ENCODE assay signal across 18 cellular contexts in the genomic region with DNA sequence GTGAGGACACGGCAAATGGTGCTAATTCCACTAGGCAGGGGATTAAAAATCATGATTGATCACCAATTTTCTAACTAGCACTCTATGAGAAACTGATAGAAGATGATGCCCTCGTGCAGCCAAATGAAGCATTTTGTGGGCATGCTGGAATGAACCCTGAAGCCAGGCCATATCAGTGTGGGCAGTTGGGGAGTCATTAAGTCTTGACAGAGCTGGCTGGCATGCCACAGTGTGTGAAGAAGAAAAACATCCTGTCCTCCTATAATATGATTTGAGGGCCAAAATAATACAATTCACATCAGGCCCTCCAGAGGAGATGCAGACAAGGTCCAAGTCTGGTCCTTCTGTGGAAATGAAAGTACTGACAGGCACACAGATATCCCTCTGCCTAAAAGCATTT.
A peak's percentile ranks its signal among the peaks of the same experiment; 100 is the strongest.
DNase-seq lines count a peak whose midpoint lies in the region; TF ChIP-seq lines count a peak whose summit lies in the region.
"Had no signal": no experiment of that assay in that cellular context is flagged by ENCODE, and none has a peak within 500 bp of the region (broad histone marks: within the 10 kb centered on the region; RNA-seq: fewer than 3 reads in every experiment).

No MANE protein-coding gene starts in this region.

- H3K27me3 ChIP-seq in MG63 (no peaks in the 10 kb centered on the region), ectodermal cell (ENCODE audit: control insufficient read depth, insufficient read depth, low read length, poor library complexity, severe bottlenecking) (no peaks in the 10 kb centered on the region), osteoblast (ENCODE audit: insufficient read depth, low read length) (no peaks in the 10 kb centered on the region)

- TF ChIP-seq CTCF in osteoblast (IDR thresholded peaks at IDR 0.05; ENCODE audit: extremely low read depth, low read depth, low read length) = no peak

- peak overlapping the region; percentile 6 for H3K27ac ChIP-seq in ectodermal cell (ENCODE audit: insufficient read depth, low read depth, low read length, poor library complexity, severe bottlenecking)
- H3K27ac ChIP-seq in osteoblast (ENCODE audit: low read depth, low read length) = no peak overlapping the region
- H3K27ac ChIP-seq: HL-60, KMS-11 had no signal

- peak overlapping the region; percentile 39 for H3K4me2 ChIP-seq in osteoblast (ENCODE audit: insufficient read depth, low read length)
- H3K4me2 ChIP-seq: KMS-11 had no signal

- H3K36me3 ChIP-seq in MG63 (no peaks in the 10 kb centered on the region), ectodermal cell (ENCODE audit: control insufficient read depth, insufficient read depth, low read length) (no peaks in the 10 kb centered on the region), osteoblast (ENCODE audit: insufficient read depth, low read length) (no peaks in the 10 kb centered on the region)

- H3K4me3 ChIP-seq in MG63 = no peak overlapping the region
- H3K4me3 ChIP-seq in ectodermal cell (ENCODE audit: insufficient read depth, low read depth, low read length) = no peak overlapping the region
- no peak overlapping the region for H3K4me3 ChIP-seq in osteoblast (ENCODE audit: insufficient read depth, low read length)

- H3K4me1 ChIP-seq in ectodermal cell (ENCODE audit: control insufficient read depth, insufficient read depth, low read length) = no peaks in the 10 kb centered on the region
- peaks cover 13% of the 10 kb centered on the region for H3K4me1 ChIP-seq in osteoblast (ENCODE audit: insufficient read depth, low read length)

- H4K20me1 ChIP-seq in osteoblast (ENCODE audit: insufficient read depth, low read length) = no peaks in the 10 kb centered on the region

- DNase-seq in HS-27A (ENCODE audit: low read depth) (peak; percentile 22), MG63 (peak; percentile 14), osteoblast (ENCODE audit: insufficient read length, low spot score, missing footprints) (no peak), NCI-H345 treated with DMSO at 0.1 percent for 48 hours (lab: John Stamatoyannopoulos, UW; ENCODE audit: unreplicated experiment) (no peak), OCI-M2 (lab: John Stamatoyannopoulos, UW; ENCODE audit: unreplicated experiment) (no peak), DMS53 treated with DMSO at 0.1 percent for 48 hours (lab: John Stamatoyannopoulos, UW; ENCODE audit: unreplicated experiment) (no peak)
- DNase-seq: CD4-positive, CD25-positive, alpha-beta regulatory T cell; DMS79; H7; MM.1S; NCI-H1092; NCI-H1436; NCI-H187 treated with DMSO at 0.1 percent for 48 hours; NCI-H2227 treated with DMSO at 0.1 percent for 48 hours; NCI-H524 treated with DMSO at 0.1 percent for 48 hours had no signal

- no peaks in the 10 kb centered on the region for H3K79me2 ChIP-seq in osteoblast (ENCODE audit: insufficient read depth, low read length)

- H3K9me3 ChIP-seq in MG63 = no peaks in the 10 kb centered on the region
- no peaks in the 10 kb centered on the region for H3K9me3 ChIP-seq in ectodermal cell (ENCODE audit: control insufficient read depth, low read length)
- H3K9me3 ChIP-seq in osteoblast (ENCODE audit: low read depth, low read length) = no peaks in the 10 kb centered on the region

- WGBS in ectodermal cell, 2 experiments = 94 to 98% methylated on average over 2 of the region's 2 CpGs

- H2AFZ ChIP-seq in osteoblast (ENCODE audit: low read length) = no peak overlapping the region

Comparison
In these comparisons a context has a peak if more than half of its experiments do, and no peak if none do; other contexts are left out.
1. DNase-seq: peak in HS-27A (single experiment) and MG63 (single experiment); none in osteoblast (single experiment), NCI-H345 treated with DMSO at 0.1 percent for 48 hours (single experiment), OCI-M2 (single experiment) and DMS53 treated with DMSO at 0.1 percent for 48 hours (single experiment).